In genomic region chr1:50873458-50874187, GRCh38 we compare ENCODE assay signal across 9 cellular contexts.
DNase-seq lines count a peak whose midpoint lies in the region; ATAC-seq, FAIRE-seq and TF ChIP-seq lines count a peak whose summit lies in the region.
"Had no signal": no experiment of that assay in that cellular context is flagged by ENCODE, and none has a peak within 500 bp of the region (broad histone marks: within the 10 kb centered on the region; RNA-seq: fewer than 3 reads in every experiment).

No MANE protein-coding gene starts in this region.

- H3K9me2 ChIP-seq in OCI-LY1 (ENCODE audit: low read depth, low read length), result no peaks in the 10 kb centered on the region

- peaks cover 47% of the 10 kb centered on the region for H3K79me2 ChIP-seq in OCI-LY1 (ENCODE audit: insufficient read depth, low read length)

- DNase-seq in COLO668 (lab: John Stamatoyannopoulos, UW; ENCODE audit: unreplicated experiment) (peak; percentile 61), GM19239 (ENCODE audit: insufficient read length, low spot score) (peak; percentile 36), activated T-cell treated with anti-CD3 and anti-CD28 coated beads for 4 hours (peak; percentile 55), fibroblast of the conjunctiva (ENCODE audit: low read depth) (peak; percentile 30), pons (ENCODE audit: low spot score) (peak; percentile 68), AG08395 (ENCODE audit: low spot score) (no peak)

- H3K9me3 ChIP-seq in OCI-LY1 (ENCODE audit: low read length), result no peaks in the 10 kb centered on the region; the same call in 1 of the 2 replicates

- H3K4me2 ChIP-seq in OCI-LY1 (ENCODE audit: low read length), result peak overlapping the region; percentile 56

- no peaks in the 10 kb centered on the region for H3K27me3 ChIP-seq in OCI-LY1 (ENCODE audit: insufficient read depth, low read length)

- H3K36me3 ChIP-seq in OCI-LY1 (ENCODE audit: insufficient read depth, low read length), result peaks cover 5% of the 10 kb centered on the region; the same call in 1 of the 2 replicates

- no peaks in the 10 kb centered on the region for H3F3A ChIP-seq in OCI-LY1 (ENCODE audit: insufficient read depth, low read length)

- peak overlapping the region; percentile 11; the same call in 1 of the 2 replicates for H3K9ac ChIP-seq in OCI-LY1 (ENCODE audit: low read length)

- no peak overlapping the region for H2AFZ ChIP-seq in OCI-LY1 (ENCODE audit: low read length)

- H4K20me1 ChIP-seq in OCI-LY1 (ENCODE audit: insufficient read depth, low read length), result no peaks in the 10 kb centered on the region

- FAIRE-seq in GM19239 (lab: Jason Lieb, UNC), result peak; percentile 98
- FAIRE-seq: colon had no signal

- peak; percentile 100 for TF ChIP-seq CTCF in OCI-LY1 (IDR thresholded peaks at IDR 0.05; ENCODE audit: low read length)

- peak; percentile 95 for ATAC-seq in HG03196 (IDR thresholded peaks at IDR 0.05; ENCODE audit: unreplicated experiment)

- peaks cover 20% of the 10 kb centered on the region for H3K4me1 ChIP-seq in OCI-LY1 (ENCODE audit: insufficient read depth, low read length, severe bottlenecking)

- peak overlapping the region; percentile 46 for H3K4me3 ChIP-seq in OCI-LY1 (ENCODE audit: low read depth, low read length, poor library complexity, severe bottlenecking)

- peak overlapping the region; percentile 44 for H3K27ac ChIP-seq in OCI-LY1 (ENCODE audit: low read depth, low read length, poor library complexity, severe bottlenecking)
